10 cellular contexts compared by ENCODE assay signal in genomic region chr3:116037954-116038911, GRCh38.
DNase-seq lines count a peak whose midpoint lies in the region; ATAC-seq and TF ChIP-seq lines count a peak whose summit lies in the region.
"Had no signal": no experiment of that assay in that cellular context is flagged by ENCODE, and none has a peak within 500 bp of the region (broad histone marks: within the 10 kb centered on the region; RNA-seq: fewer than 3 reads in every experiment).

No MANE protein-coding gene starts in this region.

- no peaks in the 10 kb centered on the region for H4K20me1 ChIP-seq in GM23248 (ENCODE audit: insufficient read depth)

- peak; percentile 96 for ATAC-seq in GM18520 (IDR thresholded peaks at IDR 0.05; ENCODE audit: unreplicated experiment)
- peak; percentile 97 for ATAC-seq in HG03565 (IDR thresholded peaks at IDR 0.05; ENCODE audit: unreplicated experiment)

- peaks cover 13% of the 10 kb centered on the region; the same call in 1 of the 2 replicates for H3F3A ChIP-seq in GM23248 (ENCODE audit: insufficient read depth)

- peaks cover 8% of the 10 kb centered on the region for H3K4me1 ChIP-seq in GM23248 (ENCODE audit: insufficient read depth)

- in situ Hi-C loops in GM23248 (cut with MboI): no loop called here

- no peaks in the 10 kb centered on the region for H3K36me3 ChIP-seq in GM23248 (ENCODE audit: low read depth)

- no peak overlapping the region for H3K4me3 Mint-ChIP-seq in mesothelial cell of epicardium
- H3K4me3 Mint-ChIP-seq: T-helper 2 cell treated with Interferon-gamma antibody and Interleukin-4, amounts not matched to agents 5 μg/mL and 100 μg/mL, for 36 hours had no signal

- DNase-seq in GM23248 (peak; percentile 39), erythroblast (lab: John Stamatoyannopoulos, UW) (peak; percentile 2 to 6), substantia nigra (lab: John Stamatoyannopoulos, UW) (no peak), mesothelial cell of epicardium (ENCODE audit: low spot score in 2 of 2, unreplicated experiment in 2 of 2) (no peak), GOT3 (lab: John Stamatoyannopoulos, UW) (no peak)
- DNase-seq in activated CD8-positive, alpha-beta memory T cell treated with anti-CD3 and anti-CD28 coated beads, Interleukin-2, amount 50 U/mL, for 48 hours: no peak
- DNase-seq: hypothalamus had no signal

- no peak overlapping the region for H2AFZ ChIP-seq in GM23248

- H3K27me3 Mint-ChIP-seq in mesothelial cell of epicardium (ENCODE audit: low read depth): no peaks in the 10 kb centered on the region

- WGBS in GM23248 (ENCODE audit: low coverage in 1 of 2, low lambda C conversion rate in 2 of 2, missing lambda C conversion rate in 2 of 2), 2 experiments: 70% methylated on average over 5 of the region's 5 CpGs

- H3K36me3 Mint-ChIP-seq in mesothelial cell of epicardium: no peaks in the 10 kb centered on the region

- H3K79me2 ChIP-seq in GM23248 (ENCODE audit: insufficient read depth): no peaks in the 10 kb centered on the region

- no peak for TF ChIP-seq POLR2A in erythroblast (IDR thresholded peaks at IDR 0.05; ENCODE audit: low read length)

- no peak overlapping the region for H3K4me3 ChIP-seq in GM23248

- no peak overlapping the region for H3K9ac ChIP-seq in GM23248

- H3K27me3 ChIP-seq in GM23248 (replicated peaks; ENCODE audit: insufficient read depth): no peaks in the 10 kb centered on the region

- TF ChIP-seq CTCF in mesothelial cell of epicardium (IDR thresholded peaks at IDR 0.05; ENCODE audit: unreplicated experiment): no peak

- H3K9me3 Mint-ChIP-seq in mesothelial cell of epicardium: no peaks in the 10 kb centered on the region
- H3K9me3 Mint-ChIP-seq: T-helper 2 cell treated with Interferon-gamma antibody and Interleukin-4, amounts not matched to agents 5 μg/mL and 100 μg/mL, for 36 hours had no signal

- H3K4me1 Mint-ChIP-seq in mesothelial cell of epicardium: peaks cover 7% of the 10 kb centered on the region

- no peaks in the 10 kb centered on the region for H3K9me2 ChIP-seq in GM23248 (ENCODE audit: insufficient read depth)

- H3K27ac Mint-ChIP-seq in mesothelial cell of epicardium: no peak overlapping the region
- H3K27ac Mint-ChIP-seq: T-helper 2 cell treated with Interferon-gamma antibody and Interleukin-4, amounts not matched to agents 5 μg/mL and 100 μg/mL, for 36 hours had no signal

- H3K9me3 ChIP-seq in GM23248 (ENCODE audit: low read depth): no peaks in the 10 kb centered on the region

- H3K4me2 ChIP-seq in GM23248 (ENCODE audit: unreplicated experiment): no peak overlapping the region

- H3K27ac ChIP-seq in GM23248 (peak overlapping the region; percentile 16; the same call in 1 of the 2 replicates), substantia nigra (ENCODE audit: low read depth, low read length, poor library complexity, severe bottlenecking) (no peak overlapping the region)

Comparison
In these comparisons a context has a peak if more than half of its experiments do, and no peak if none do; other contexts are left out.
1. DNase-seq: peak in GM23248 (single experiment) and erythroblast (2 of 2); none in activated CD8-positive, alpha-beta memory T cell treated with anti-CD3 and anti-CD28 coated beads, Interleukin-2, amount 50 U/mL, for 48 hours (single experiment), substantia nigra (0 of 49), mesothelial cell of epicardium (0 of 2) and GOT3 (single experiment).